33 cellular contexts compared by ENCODE assay signal in the genomic region with DNA sequence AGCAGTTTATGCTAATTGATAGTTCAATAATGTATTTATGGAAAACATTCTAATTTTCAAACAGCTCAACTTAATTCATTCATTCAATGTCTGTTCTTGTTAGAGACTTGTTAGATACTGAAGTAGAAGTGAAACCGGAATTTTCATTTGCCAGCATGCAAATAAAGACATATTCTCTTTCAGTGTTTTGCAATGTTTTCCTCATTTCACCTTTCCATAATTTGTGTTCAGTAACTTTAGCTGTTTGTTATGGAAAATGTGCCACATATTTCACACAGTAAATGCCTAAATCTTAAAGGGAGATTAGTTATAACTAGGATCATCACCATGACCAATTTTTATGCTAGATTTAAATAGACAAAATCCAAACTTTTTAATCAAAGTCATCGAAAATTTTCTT. TPM values are rescaled to one million over a fixed set of nuclear protein-coding genes. Genes with fewer than 3 reads are reported as not detected.
"Had no signal": no experiment of that assay in that cellular context is flagged by ENCODE, and none has a peak within 500 bp of the region (broad histone marks: within the 10 kb centered on the region; RNA-seq: fewer than 3 reads in every experiment).

No MANE protein-coding gene starts in this region.

- H3K4me1 Mint-ChIP-seq: neural progenitor cell had no signal

- H3K4me1 ChIP-seq: neural progenitor cell, parathyroid adenoma, upper lobe of right lung had no signal

- H2AFZ ChIP-seq: neural progenitor cell, parathyroid adenoma had no signal

- H3K4me2 ChIP-seq: neural progenitor cell, smooth muscle cell had no signal

- H3K4me3 ChIP-seq: ascending aorta, neural progenitor cell, right atrium auricular region, smooth muscle cell, stomach, suprapubic skin, tibial artery, upper lobe of right lung had no signal

- H3K9me3 Mint-ChIP-seq: effector memory CD8-positive, alpha-beta T cell; T-cell had no signal

- ATAC-seq: activated CD4-positive, CD25-positive, alpha-beta regulatory T cell treated with anti-CD3 and anti-CD28 coated beads, Interleukin-2, amount 50 U/mL, for 24 hours; effector memory CD8-positive, alpha-beta T cell; left ventricle myocardium superior; naive thymus-derived CD8-positive, alpha-beta T cell; stimulated activated naive B cell treated with anti-CD40 and anti-IgM and Interleukin-4, amounts not matched to agents 10 μg/mL and 1 μg/mL and 100 μg/mL, for 72 hours; T-cell; upper lobe of right lung had no signal

- H3K27ac ChIP-seq: ascending aorta, brain microvascular endothelial cell, neural progenitor cell, parathyroid adenoma, right atrium auricular region, stomach, suprapubic skin, tibial artery, upper lobe of right lung, WERI-Rb-1 had no signal

- H3K9ac ChIP-seq: neural progenitor cell, parathyroid adenoma had no signal

- DNase-seq: activated CD4-positive, alpha-beta T cell treated with anti-CD3 and anti-CD28 coated beads for 48 hours; activated CD4-positive, alpha-beta T cell treated with anti-CD3 and anti-CD28 coated beads, Interleukin-2, amount 50 U/mL, for 48 hours; activated CD8-positive, alpha-beta memory T cell treated with anti-CD3 and anti-CD28 coated beads for 24 hours; activated effector memory CD4-positive, alpha-beta T cell treated with Interleukin-2 at 50 U/mL for 16 hours; activated naive CD4-positive, alpha-beta T cell treated with Interleukin-2 at 50 U/mL for 16 hours; brain microvascular endothelial cell; cortex of kidney; effector memory CD8-positive, alpha-beta T cell; erythroblast; islet precursor cell; left ventricle myocardium superior; mammary epithelial cell; naive thymus-derived CD8-positive, alpha-beta T cell; occipital lobe; stimulated activated CD4-positive, alpha-beta T cell treated with anti-CD3 and anti-CD28 coated beads, Interleukin-1b, Interleukin-23, amount 100 ng/mL, for 48 hours; stimulated activated naive B cell treated with anti-CD40 and anti-IgM and Interleukin-4, amounts not matched to agents 10 μg/mL and 1 μg/mL and 100 μg/mL, for 72 hours; stomach; T-cell; tibial artery; upper lobe of right lung; WERI-Rb-1 had no signal

- H3K27me3 Mint-ChIP-seq: activated naive CD8-positive, alpha-beta T cell; effector memory CD8-positive, alpha-beta T cell; naive thymus-derived CD8-positive, alpha-beta T cell; stimulated activated naive B cell treated with anti-CD40 and anti-IgM and Interleukin-4, amounts not matched to agents 10 μg/mL and 1 μg/mL and 100 μg/mL, for 72 hours; T-cell had no signal

- H3K36me3 ChIP-seq: ascending aorta, brain microvascular endothelial cell, right atrium auricular region, stomach, suprapubic skin, tibial artery, upper lobe of right lung, WERI-Rb-1 had no signal

- H3K27ac Mint-ChIP-seq: activated naive CD8-positive, alpha-beta T cell; effector memory CD8-positive, alpha-beta T cell; naive thymus-derived CD8-positive, alpha-beta T cell; neural progenitor cell; stimulated activated naive B cell treated with anti-CD40 and anti-IgM and Interleukin-4, amounts not matched to agents 10 μg/mL and 1 μg/mL and 100 μg/mL, for 72 hours; T-cell had no signal

- H3K27me3 ChIP-seq: ascending aorta, brain microvascular endothelial cell, neural progenitor cell, right atrium auricular region, stomach, suprapubic skin, tibial artery, upper lobe of right lung had no signal

- H3K9me3 ChIP-seq: ascending aorta, right atrium auricular region, stomach, suprapubic skin, tibial artery, upper lobe of right lung had no signal

- FAIRE-seq: frontal cortex, TTC549 had no signal

- H3K4me3 Mint-ChIP-seq: activated naive CD8-positive, alpha-beta T cell; effector memory CD8-positive, alpha-beta T cell; naive thymus-derived CD8-positive, alpha-beta T cell; neural progenitor cell; stimulated activated naive B cell treated with anti-CD40 and anti-IgM and Interleukin-4, amounts not matched to agents 10 μg/mL and 1 μg/mL and 100 μg/mL, for 72 hours; T-cell had no signal

RNA-seq across cellular contexts. Expression of a gene that starts 21.2 kb away (rescaled TPM):
- total RNA-seq: ascending aorta had no signal
- polyA plus RNA-seq: mammary epithelial cell; naive thymus-derived CD8-positive, alpha-beta T cell; smooth muscle cell; stomach had no signal

RNA-seq across cellular contexts. Expression of a gene that starts 26.4 kb away (rescaled TPM):
- total RNA-seq: ascending aorta had no signal

RNA-seq across cellular contexts. Expression of a gene that starts 32.6 kb away (rescaled TPM):
- polyA plus RNA-seq: smooth muscle cell had no signal

RNA-seq across cellular contexts. Expression of a gene that starts 36.5 kb away (rescaled TPM):
- total RNA-seq: ascending aorta; cardiac septum; frontal cortex; left ventricle myocardium superior; mammary epithelial cell; naive thymus-derived CD8-positive, alpha-beta T cell; pulmonary artery endothelial cell; right atrium auricular region; smooth muscle cell; stomach; T-cell; upper lobe of right lung had no signal
- polyA plus RNA-seq: naive thymus-derived CD8-positive, alpha-beta T cell; smooth muscle cell had no signal

RNA-seq across cellular contexts. Expression of a gene that starts 56.1 kb away (rescaled TPM):
- polyA plus RNA-seq: mammary epithelial cell; naive thymus-derived CD8-positive, alpha-beta T cell; smooth muscle cell; stomach had no signal
